Comparison of ENCODE assay signal across 1 cellular context in the genomic region with DNA sequence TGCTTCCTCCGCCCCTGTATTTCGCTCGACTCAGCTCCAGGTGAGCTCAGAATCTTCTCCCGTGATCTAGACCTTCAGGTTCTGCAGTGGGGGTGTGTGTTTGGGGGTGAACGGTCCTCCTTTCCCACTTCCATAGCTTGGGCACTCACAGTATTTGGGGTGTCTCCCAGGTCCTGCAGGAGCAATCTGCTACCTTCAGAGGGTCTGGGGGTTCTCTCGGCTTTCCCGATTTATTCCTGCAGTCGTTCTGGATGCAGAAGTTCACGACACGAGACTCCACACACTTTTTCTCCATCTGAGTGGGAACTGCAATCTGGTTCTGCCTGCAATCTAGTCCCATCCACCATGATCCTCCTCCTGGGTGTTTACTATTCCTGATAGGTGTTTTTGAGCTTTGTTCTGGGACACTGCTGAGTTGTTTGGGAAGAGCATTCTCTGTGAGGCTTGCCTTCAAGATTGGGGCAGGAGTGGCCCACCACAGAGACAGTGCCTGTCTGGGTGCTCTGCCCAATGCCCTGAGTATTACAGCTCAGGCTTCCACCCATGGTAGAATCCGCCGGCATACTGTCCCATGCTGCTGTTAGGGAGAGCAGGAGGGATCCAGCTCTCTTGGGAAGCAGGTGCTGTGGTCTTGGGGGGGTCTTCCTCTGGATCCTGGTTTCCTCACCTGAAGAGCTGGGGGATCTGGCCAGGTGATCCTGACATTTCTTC.
TF ChIP-seq lines count a peak whose summit lies in the region.

No MANE protein-coding gene starts in this region.

TF ChIP-seq in HEK293T, 16 proteins besides CTCF, POLR2A, EP300 and RAD21 (continued from another document):
- TF ChIP-seq SUZ12 (IDR thresholded peaks at IDR 0.05) (no peak), SP1 (IDR thresholded peaks at IDR 0.05) (no peak), ARNT (IDR thresholded peaks at IDR 0.05) (no peak), NFRKB (IDR thresholded peaks at IDR 0.05) (no peak), FOXM1 (IDR thresholded peaks at IDR 0.05; ENCODE audit: borderline replicate concordance) (no peak), BHLHE40 (IDR thresholded peaks at IDR 0.05; ENCODE audit: borderline replicate concordance) (no peak), ZNF384 (IDR thresholded peaks at IDR 0.05) (no peak), PKNOX1 (IDR thresholded peaks at IDR 0.05) (no peak), TARDBP (IDR thresholded peaks at IDR 0.05) (no peak), L3MBTL2 (conservative IDR thresholded peaks at IDR 0.05) (no peak), ELF4 (IDR thresholded peaks at IDR 0.05) (no peak)
